In genomic region chr1:50697440-50698421, GRCh38 we compare ENCODE assay signal across 1 cellular context.
TF ChIP-seq lines count a peak whose summit lies in the region.

No MANE protein-coding gene starts in this region.

TF ChIP-seq in GM23338, 12 proteins besides CTCF, POLR2A, EP300 and RAD21 (continued from another document):
- TF ChIP-seq ZNF462 (CRISPR knock-in tag; IDR thresholded peaks at IDR 0.05) (no peak), ETS1 (IDR thresholded peaks at IDR 0.05) (no peak), EZH2phosphoT487 (IDR thresholded peaks at IDR 0.05; ENCODE audit: unreplicated experiment) (no peak)
